16 cellular contexts compared by ENCODE assay signal in genomic region chr13:98471895-98472294, GRCh38.
DNase-seq lines count a peak whose midpoint lies in the region; ATAC-seq and TF ChIP-seq lines count a peak whose summit lies in the region.
"Had no signal": no experiment of that assay in that cellular context is flagged by ENCODE, and none has a peak within 500 bp of the region (broad histone marks: within the 10 kb centered on the region; RNA-seq: fewer than 3 reads in every experiment).

No MANE protein-coding gene starts in this region.

- H3K36me3 Mint-ChIP-seq in activated CD8-positive, alpha-beta T cell treated with anti-CD3 and anti-CD28 coated beads for 36 hours (ENCODE audit: low read depth) = peaks cover 54% of the 10 kb centered on the region
- H3K36me3 Mint-ChIP-seq in activated CD8-positive, alpha-beta T cell treated with anti-CD3 and anti-CD28 coated beads, Interleukin-2, amount 10 ng/mL, durations not matched to agents 7 days and 5 days (ENCODE audit: low read depth) = peaks cover 66% of the 10 kb centered on the region
- H3K36me3 Mint-ChIP-seq in activated CD4-positive, alpha-beta memory T cell treated with anti-CD3 and anti-CD28 coated beads, Interleukin-2, amount 10 ng/mL, durations not matched to agents 7 days and 5 days (ENCODE audit: low read depth) = peaks cover 69% of the 10 kb centered on the region
- H3K36me3 Mint-ChIP-seq in immature natural killer cell (peaks cover 15 to 33% (median 15%) of the 10 kb centered on the region in 3 donors), progenitor cell of endocrine pancreas (ENCODE audit: insufficient read depth) (peaks cover 15% of the 10 kb centered on the region)

- CTCF ChIA-PET in activated CD8-positive, alpha-beta T cell treated with anti-CD3 and anti-CD28 coated beads for 36 hours (lab: Charles Lee) = interaction anchor here (1.4 to 4.1 kb wide), 3 partner anchors 26 to 194 kb away, joined by 3 to 18 read pairs (median 4); no protein-coding TSS in a partner anchor
- CTCF ChIA-PET in activated CD8-positive, alpha-beta T cell treated with anti-CD3 and anti-CD28 coated beads, Interleukin-2, amount 10 ng/mL, durations not matched to agents 7 days and 5 days (lab: Charles Lee) = no interaction called here
- CTCF ChIA-PET in activated CD4-positive, alpha-beta memory T cell treated with anti-CD3 and anti-CD28 coated beads, Interleukin-2, amount 10 ng/mL, durations not matched to agents 7 days and 5 days (lab: Charles Lee) = interaction anchor here (0.6 kb wide), 1 partner anchor 26 kb away, joined by 3 read pairs; no protein-coding TSS in a partner anchor

- intact Hi-C loops in activated CD8-positive, alpha-beta T cell treated with anti-CD3 and anti-CD28 coated beads for 36 hours (cut with micrococcal nuclease) = no loop called here

- TF ChIP-seq CTCF in activated CD8-positive, alpha-beta T cell treated with anti-CD3 and anti-CD28 coated beads for 36 hours (IDR thresholded peaks at IDR 0.05) = no peak
- no peak for TF ChIP-seq CTCF in progenitor cell of endocrine pancreas (IDR thresholded peaks at IDR 0.05; ENCODE audit: unreplicated experiment)

- peak overlapping the region; percentile 36 for H3K27ac Mint-ChIP-seq in activated CD8-positive, alpha-beta T cell treated with anti-CD3 and anti-CD28 coated beads for 36 hours
- no peak overlapping the region for H3K27ac Mint-ChIP-seq in activated CD8-positive, alpha-beta T cell treated with anti-CD3 and anti-CD28 coated beads, Interleukin-2, amount 10 ng/mL, durations not matched to agents 7 days and 5 days
- peak overlapping the region; percentile 55 for H3K27ac Mint-ChIP-seq in activated CD4-positive, alpha-beta memory T cell treated with anti-CD3 and anti-CD28 coated beads, Interleukin-2, amount 10 ng/mL, durations not matched to agents 7 days and 5 days
- H3K27ac Mint-ChIP-seq in immature natural killer cell (peak overlapping the region in 4 of 6 donors; percentile 13 to 78 (median 52)), progenitor cell of endocrine pancreas (peak overlapping the region; percentile 45)

- POLR2A ChIA-PET in activated CD8-positive, alpha-beta T cell treated with anti-CD3 and anti-CD28 coated beads for 36 hours (lab: Charles Lee) = no interaction called here
- POLR2A ChIA-PET in activated CD8-positive, alpha-beta T cell treated with anti-CD3 and anti-CD28 coated beads, Interleukin-2, amount 10 ng/mL, durations not matched to agents 7 days and 5 days (lab: Charles Lee) = no interaction called here
- POLR2A ChIA-PET in activated CD4-positive, alpha-beta memory T cell treated with anti-CD3 and anti-CD28 coated beads, Interleukin-2, amount 10 ng/mL, durations not matched to agents 7 days and 5 days (lab: Charles Lee) = interaction anchor here (0.7 kb wide), 1 partner anchor 100 kb away, joined by 3 read pairs; no protein-coding TSS in a partner anchor

- H3K4me1 Mint-ChIP-seq in activated CD8-positive, alpha-beta T cell treated with anti-CD3 and anti-CD28 coated beads for 36 hours (ENCODE audit: low read depth) = peaks cover 52% of the 10 kb centered on the region
- H3K4me1 Mint-ChIP-seq in activated CD8-positive, alpha-beta T cell treated with anti-CD3 and anti-CD28 coated beads, Interleukin-2, amount 10 ng/mL, durations not matched to agents 7 days and 5 days (ENCODE audit: low read depth) = peaks cover 48% of the 10 kb centered on the region
- peaks cover 44% of the 10 kb centered on the region for H3K4me1 Mint-ChIP-seq in activated CD4-positive, alpha-beta memory T cell treated with anti-CD3 and anti-CD28 coated beads, Interleukin-2, amount 10 ng/mL, durations not matched to agents 7 days and 5 days
- H3K4me1 Mint-ChIP-seq in immature natural killer cell (peaks cover 32 to 48% of the 10 kb centered on the region in 2 donors), progenitor cell of endocrine pancreas (ENCODE audit: low read depth) (peaks cover 36% of the 10 kb centered on the region)

- ATAC-seq in activated CD8-positive, alpha-beta T cell treated with anti-CD3 and anti-CD28 coated beads for 36 hours = no peak
- ATAC-seq in activated CD8-positive, alpha-beta T cell treated with anti-CD3 and anti-CD28 coated beads, Interleukin-2, amount 10 ng/mL, durations not matched to agents 7 days and 5 days = no peak

- no peak overlapping the region for H3K4me3 Mint-ChIP-seq in activated CD8-positive, alpha-beta T cell treated with anti-CD3 and anti-CD28 coated beads for 36 hours
- H3K4me3 Mint-ChIP-seq in activated CD8-positive, alpha-beta T cell treated with anti-CD3 and anti-CD28 coated beads, Interleukin-2, amount 10 ng/mL, durations not matched to agents 7 days and 5 days = no peak overlapping the region
- no peak overlapping the region for H3K4me3 Mint-ChIP-seq in activated CD4-positive, alpha-beta memory T cell treated with anti-CD3 and anti-CD28 coated beads, Interleukin-2, amount 10 ng/mL, durations not matched to agents 7 days and 5 days
- H3K4me3 Mint-ChIP-seq in immature natural killer cell (no peak overlapping the region), progenitor cell of endocrine pancreas (ENCODE audit: low read depth) (no peak overlapping the region)

- H3K27me3 Mint-ChIP-seq in activated CD8-positive, alpha-beta T cell treated with anti-CD3 and anti-CD28 coated beads for 36 hours = no peaks in the 10 kb centered on the region
- H3K27me3 Mint-ChIP-seq in activated CD8-positive, alpha-beta T cell treated with anti-CD3 and anti-CD28 coated beads, Interleukin-2, amount 10 ng/mL, durations not matched to agents 7 days and 5 days (ENCODE audit: low read depth) = no peaks in the 10 kb centered on the region
- no peaks in the 10 kb centered on the region for H3K27me3 Mint-ChIP-seq in activated CD4-positive, alpha-beta memory T cell treated with anti-CD3 and anti-CD28 coated beads, Interleukin-2, amount 10 ng/mL, durations not matched to agents 7 days and 5 days
- H3K27me3 Mint-ChIP-seq in immature natural killer cell (ENCODE audit: low read depth in 3 of 3) = peaks cover 0 to 6% (median 5%) of the 10 kb centered on the region in 3 donors
- no peaks in the 10 kb centered on the region for H3K27me3 Mint-ChIP-seq in progenitor cell of endocrine pancreas

- DNase-seq in activated CD8-positive, alpha-beta T cell treated with anti-CD3 and anti-CD28 coated beads for 36 hours = no peak
- no peak for DNase-seq in activated CD8-positive, alpha-beta T cell treated with anti-CD3 and anti-CD28 coated beads, Interleukin-2, amount 10 ng/mL, durations not matched to agents 7 days and 5 days
- DNase-seq in activated CD4-positive, alpha-beta memory T cell treated with anti-CD3 and anti-CD28 coated beads, Interleukin-2, amount 10 ng/mL, durations not matched to agents 7 days and 5 days = no peak
- no peak for DNase-seq in immature natural killer cell
- no peak for DNase-seq in progenitor cell of endocrine pancreas (ENCODE audit: low spot score, unreplicated experiment)
- no peak for DNase-seq in NCI-H1694 (lab: John Stamatoyannopoulos, UW)
- DNase-seq in stimulated activated CD4-positive, alpha-beta T cell treated with anti-CD3 and anti-CD28 coated beads, Interleukin-2, amount 100 ng/mL, for 24 hours = no peak
- no peak for DNase-seq in GM03348 (ENCODE audit: low spot score)
- DNase-seq: activated CD8-positive, alpha-beta memory T cell treated with anti-CD3 and anti-CD28 coated beads, Interleukin-2, amount 50 U/mL, for 48 hours; adrenal gland; central memory CD4-positive, alpha-beta T cell; effector CD4-positive, alpha-beta T cell; H7; KG1; kidney glomerular epithelial cell; NCI-H774 had no signal

- H3K9me3 Mint-ChIP-seq in activated CD8-positive, alpha-beta T cell treated with anti-CD3 and anti-CD28 coated beads for 36 hours = no peaks in the 10 kb centered on the region
- peaks cover 3% of the 10 kb centered on the region for H3K9me3 Mint-ChIP-seq in activated CD8-positive, alpha-beta T cell treated with anti-CD3 and anti-CD28 coated beads, Interleukin-2, amount 10 ng/mL, durations not matched to agents 7 days and 5 days (ENCODE audit: insufficient read depth)
- no peaks in the 10 kb centered on the region for H3K9me3 Mint-ChIP-seq in activated CD4-positive, alpha-beta memory T cell treated with anti-CD3 and anti-CD28 coated beads, Interleukin-2, amount 10 ng/mL, durations not matched to agents 7 days and 5 days
- no peaks in the 10 kb centered on the region for H3K9me3 Mint-ChIP-seq in immature natural killer cell
- H3K9me3 Mint-ChIP-seq in progenitor cell of endocrine pancreas (ENCODE audit: low read depth) = no peaks in the 10 kb centered on the region
